In the genomic region with DNA sequence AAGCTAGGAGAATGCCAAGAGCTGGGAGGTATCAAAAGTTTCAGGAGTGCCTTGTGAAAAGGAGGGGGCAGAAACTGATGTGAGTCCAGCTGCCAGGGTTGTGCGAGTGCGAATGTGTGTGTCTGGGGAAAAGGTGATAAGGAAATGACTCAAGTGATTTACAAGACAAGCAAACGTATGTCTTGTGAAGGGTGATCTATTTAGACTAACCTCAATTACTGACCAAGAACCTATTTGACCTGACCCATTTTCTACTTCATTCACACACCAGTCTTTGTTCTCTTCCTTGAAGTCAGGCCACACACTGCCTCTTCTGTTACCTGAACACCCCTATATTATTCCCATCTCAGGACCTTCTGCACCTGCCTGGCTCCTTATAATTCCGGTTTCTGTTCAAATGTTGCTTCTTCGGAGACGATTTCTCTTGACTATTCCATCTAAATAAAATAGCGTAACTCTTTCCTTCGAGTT, we compare ENCODE assay signal across 8 cellular contexts. TPM values are rescaled to one million over a fixed set of nuclear protein-coding genes. Genes with fewer than 3 reads are reported as not detected.
A peak's percentile ranks its signal among the peaks of the same experiment; 100 is the strongest.
DNase-seq lines count a peak whose midpoint lies in the region; ATAC-seq and TF ChIP-seq lines count a peak whose summit lies in the region.

No MANE protein-coding gene starts in this region.

- CTCF ChIA-PET in activated CD4-positive, alpha-beta T cell treated with anti-CD3 and anti-CD28 coated beads for 36 hours (lab: Charles Lee), result interaction anchor here (1.3 kb wide), 1 partner anchor 18 kb away, joined by 4 read pairs; no protein-coding TSS in a partner anchor
- CTCF ChIA-PET in PC-3 (lab: Charles Lee), result no interaction called here

- no peak for ATAC-seq in activated CD4-positive, alpha-beta T cell treated with anti-CD3 and anti-CD28 coated beads for 36 hours
- ATAC-seq in PC-3 (peak; percentile 21), esophagus mucosa (no peak)
- no peak for ATAC-seq in naive thymus-derived CD8-positive, alpha-beta T cell

- POLR2A ChIA-PET in activated CD4-positive, alpha-beta T cell treated with anti-CD3 and anti-CD28 coated beads for 36 hours (lab: Charles Lee), result interaction anchor here (0.6 to 0.7 kb wide), 2 partner anchors 11 to 387 kb away, joined by 4 read pairs; no protein-coding TSS in a partner anchor
- POLR2A ChIA-PET in PC-3 (lab: Charles Lee; ENCODE audit: unreplicated experiment), result interaction anchor here (0.7 kb wide), 1 partner anchor 175 kb away, joined by 3 read pairs; no protein-coding TSS in a partner anchor
- POLR2A ChIA-PET in naive thymus-derived CD8-positive, alpha-beta T cell (lab: Charles Lee), result interaction anchor here (0.7 to 1.6 kb wide), 3 partner anchors 34 to 453 kb away, joined by 3 to 11 read pairs (median 3); a partner anchor contains a TSS

- TF ChIP-seq CTCF in PC-3 (conservative IDR thresholded peaks at IDR 0.05; ENCODE audit: low read depth, low read length), result no peak

- H3K27ac ChIP-seq in PC-3 (ENCODE audit: low read length), result peak overlapping the region; percentile 90

- no peaks in the 10 kb centered on the region for H3F3A ChIP-seq in PC-3 (ENCODE audit: low read length, unreplicated experiment)

- H3K79me2 ChIP-seq in PC-3 (ENCODE audit: low read length), result peaks cover 68% of the 10 kb centered on the region

- H3K9me2 ChIP-seq in PC-3 (replicated peaks; ENCODE audit: low read length), result no peaks in the 10 kb centered on the region

- peak overlapping the region; percentile 68; the same call in 1 of the 2 replicates for H2AFZ ChIP-seq in PC-3 (ENCODE audit: low read length)

- no peaks in the 10 kb centered on the region for H3K9me3 ChIP-seq in PC-3 (ENCODE audit: low read length)

- peak overlapping the region; percentile 90 for H3K27ac Mint-ChIP-seq in activated CD4-positive, alpha-beta T cell treated with anti-CD3 and anti-CD28 coated beads for 36 hours
- peak overlapping the region; percentile 89 to 97 (median 94) for H3K27ac Mint-ChIP-seq in naive thymus-derived CD8-positive, alpha-beta T cell

- H3K4me3 ChIP-seq in PC-3 (ENCODE audit: low read length), result peak overlapping the region; percentile 94

- H3K36me3 Mint-ChIP-seq in activated CD4-positive, alpha-beta T cell treated with anti-CD3 and anti-CD28 coated beads for 36 hours (ENCODE audit: low read depth), result peaks cover 20% of the 10 kb centered on the region
- peaks cover 0 to 20% (median 11%) of the 10 kb centered on the region in 3 donors for H3K36me3 Mint-ChIP-seq in naive thymus-derived CD8-positive, alpha-beta T cell

- peaks cover 67% of the 10 kb centered on the region for H3K4me1 ChIP-seq in PC-3 (ENCODE audit: insufficient read depth, low read length)

- H3K36me3 ChIP-seq in PC-3 (ENCODE audit: low read depth, low read length), result peaks cover 9% of the 10 kb centered on the region

- TSS peak; percentile 52 for BruUV-seq in PC-3 (replicated peaks; lab: Mats Ljungman, UMichigan)

- peak overlapping the region; percentile 94 for H3K4me3 Mint-ChIP-seq in activated CD4-positive, alpha-beta T cell treated with anti-CD3 and anti-CD28 coated beads for 36 hours
- H3K4me3 Mint-ChIP-seq in naive thymus-derived CD8-positive, alpha-beta T cell, result peak overlapping the region; percentile 93 to 100 (median 96)

- H3K9ac ChIP-seq in PC-3 (ENCODE audit: low read length), result peak overlapping the region; percentile 88

- H3K27me3 ChIP-seq in PC-3 (ENCODE audit: low read length), result no peaks in the 10 kb centered on the region

- H4K20me1 ChIP-seq in PC-3 (ENCODE audit: low read length), result 0 out of 2 replicates have a peak, but pooled peaks cover 7% of the 10 kb centered on the region

- peak overlapping the region; percentile 98 for H3K4me2 ChIP-seq in PC-3 (ENCODE audit: low read length)

- no peaks in the 10 kb centered on the region for H3K27me3 Mint-ChIP-seq in activated CD4-positive, alpha-beta T cell treated with anti-CD3 and anti-CD28 coated beads for 36 hours
- H3K27me3 Mint-ChIP-seq in naive thymus-derived CD8-positive, alpha-beta T cell, result no peaks in the 10 kb centered on the region

- H3K4me1 Mint-ChIP-seq in activated CD4-positive, alpha-beta T cell treated with anti-CD3 and anti-CD28 coated beads for 36 hours, result peaks cover 45% of the 10 kb centered on the region
- peaks cover 38 to 74% (median 69%) of the 10 kb centered on the region in 4 donors for H3K4me1 Mint-ChIP-seq in naive thymus-derived CD8-positive, alpha-beta T cell

- no peaks in the 10 kb centered on the region for H3K9me3 Mint-ChIP-seq in activated CD4-positive, alpha-beta T cell treated with anti-CD3 and anti-CD28 coated beads for 36 hours (ENCODE audit: low read depth)
- no peaks in the 10 kb centered on the region for H3K9me3 Mint-ChIP-seq in naive thymus-derived CD8-positive, alpha-beta T cell

- DNase-seq in activated CD4-positive, alpha-beta T cell treated with anti-CD3 and anti-CD28 coated beads for 36 hours, result peak; percentile 48
- no peak for DNase-seq in activated CD4-positive, alpha-beta T cell treated with anti-CD3 and anti-CD28 coated beads, Interleukin-2, amount 50 U/mL, for 4 hours
- DNase-seq in PC-3 (peak; percentile 67), dermis blood vessel endothelial cell (peak; percentile 55), posterior vena cava (ENCODE audit: low spot score) (no peak)
- peak in 1 of 10 donors; percentile 1 for DNase-seq in naive thymus-derived CD8-positive, alpha-beta T cell
- DNase-seq in stimulated activated naive CD4-positive, alpha-beta T cell (lab: John Stamatoyannopoulos, UW), result no peak

- intact Hi-C loops in activated CD4-positive, alpha-beta T cell treated with anti-CD3 and anti-CD28 coated beads for 36 hours (cut with DNase I, micrococcal nuclease), result loop anchor here (5.0 to 10.0 kb wide), 3 partner anchors 364 to 1221 kb away; a partner anchor contains a TSS
- intact Hi-C loops in PC-3 (cut with micrococcal nuclease), result loop anchor here (5.0 kb wide), 1 partner anchor 36 kb away; a partner anchor contains a TSS
- intact Hi-C loops in posterior vena cava (cut with DNase I), result no loop called here

RNA-seq across cellular contexts. Expression of a gene that starts 1.0 kb away (rescaled TPM):
- 10 to 100 TPM; 13.8 to 18.1 TPM for total RNA-seq in activated CD4-positive, alpha-beta T cell treated with anti-CD3 and anti-CD28 coated beads for 36 hours
- total RNA-seq in PC-3 (2014; rRNA removed) (45.6 and 50.7 TPM in 2 replicates), dermis blood vessel endothelial cell (33.9 and 52.9 TPM in 2 replicates), esophagus mucosa (29.9 TPM), posterior vena cava (10 to 100 TPM; 47.0 to 53.5 TPM)
- 10 to 100 TPM; 20.9 to 22.7 TPM for total RNA-seq in naive thymus-derived CD8-positive, alpha-beta T cell
- polyA plus RNA-seq in naive thymus-derived CD8-positive, alpha-beta T cell, result 10 to 100 TPM; 25.4 to 27.4 (median 27.0) TPM

RNA-seq across cellular contexts. Expression of a gene that starts 2.8 kb away (rescaled TPM):
- total RNA-seq in activated CD4-positive, alpha-beta T cell treated with anti-CD3 and anti-CD28 coated beads for 36 hours, result 10 to 100 TPM; 24.1 to 25.5 TPM
- total RNA-seq in PC-3 (2014; rRNA removed) (5.4 and 10.0 TPM in 2 replicates), dermis blood vessel endothelial cell (7.8 and 18.8 TPM in 2 replicates), esophagus mucosa (6.2 TPM), posterior vena cava (10 to 100 TPM; 16.1 to 19.2 TPM)
- total RNA-seq in naive thymus-derived CD8-positive, alpha-beta T cell, result 10 to 100 TPM; 17.4 to 20.5 TPM
- 10 to 100 TPM in 1 of 3 donors, 1 to 10 TPM in 2; 7.5 to 11.3 (median 8.2) TPM for polyA plus RNA-seq in naive thymus-derived CD8-positive, alpha-beta T cell

RNA-seq across cellular contexts. Expression of a gene that starts 34.6 kb away (rescaled TPM):
- total RNA-seq in activated CD4-positive, alpha-beta T cell treated with anti-CD3 and anti-CD28 coated beads for 36 hours, result 10 to 100 TPM; 30.7 to 31.6 TPM
- total RNA-seq in PC-3 (2014; rRNA removed) (2.9 and 9.1 TPM in 2 replicates), dermis blood vessel endothelial cell (36.4 and 50.3 TPM in 2 replicates), esophagus mucosa (43.2 TPM), posterior vena cava (10 to 100 TPM; 51.1 to 53.1 TPM)
- total RNA-seq in naive thymus-derived CD8-positive, alpha-beta T cell, result 10 to 100 TPM; 45.6 to 47.8 TPM
- polyA plus RNA-seq in naive thymus-derived CD8-positive, alpha-beta T cell, result 10 to 100 TPM; 41.6 to 53.7 (median 44.6) TPM

Comparison
In these comparisons a context has a peak if more than half of its experiments do, and no peak if none do; other contexts are left out.
1. DNase-seq: peak in activated CD4-positive, alpha-beta T cell treated with anti-CD3 and anti-CD28 coated beads for 36 hours (single experiment), PC-3 (single experiment) and dermis blood vessel endothelial cell (single experiment); none in activated CD4-positive, alpha-beta T cell treated with anti-CD3 and anti-CD28 coated beads, Interleukin-2, amount 50 U/mL, for 4 hours (0 of 2), stimulated activated naive CD4-positive, alpha-beta T cell (0 of 6) and posterior vena cava (single experiment).
2. intact Hi-C loops: an anchor here in activated CD4-positive, alpha-beta T cell treated with anti-CD3 and anti-CD28 coated beads for 36 hours (5.0 to 10.0 kb wide) and PC-3 (5.0 kb wide); none called in posterior vena cava.